21 cellular contexts compared by ENCODE assay signal in the genomic region with DNA sequence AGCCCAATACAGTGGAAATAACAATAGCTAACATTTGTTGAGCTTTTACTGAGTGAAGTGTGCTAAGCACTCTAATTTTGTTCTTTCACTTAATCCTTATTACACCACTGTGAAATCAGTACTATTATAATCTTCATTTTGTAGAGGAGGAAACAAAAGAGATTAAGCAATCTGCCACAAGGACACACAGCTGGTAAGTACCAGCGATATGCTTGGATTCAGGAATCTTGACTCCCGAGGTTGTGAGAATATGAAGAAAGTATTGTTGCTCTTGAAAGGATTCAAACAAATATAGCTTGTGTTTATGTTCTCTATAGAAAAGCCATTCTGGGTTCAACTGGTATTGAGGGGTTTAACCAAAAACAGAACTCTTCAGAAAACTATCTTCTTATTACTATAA.
DNase-seq lines count a peak whose midpoint lies in the region; ATAC-seq, FAIRE-seq and TF ChIP-seq lines count a peak whose summit lies in the region.
"Had no signal": no experiment of that assay in that cellular context is flagged by ENCODE, and none has a peak within 500 bp of the region (broad histone marks: within the 10 kb centered on the region; RNA-seq: fewer than 3 reads in every experiment).

No MANE protein-coding gene starts in this region.

- peaks cover 7% of the 10 kb centered on the region; the same call in 1 of the 2 replicates for H3K9me1 ChIP-seq in IMR-90 (ENCODE audit: insufficient read depth, low read length)

- H4K91ac ChIP-seq in IMR-90 (ENCODE audit: insufficient read depth, low read depth, low read length) (no peak overlapping the region), mesenchymal stem cell (ENCODE audit: low read length) (no peak overlapping the region)

- no peaks in the 10 kb centered on the region for H3K27me3 ChIP-seq in IMR-90 (ENCODE audit: control insufficient read depth, insufficient read depth, low read length)
- no peaks in the 10 kb centered on the region for H3K27me3 ChIP-seq in adipocyte (replicated peaks; ENCODE audit: control insufficient read depth, insufficient read depth, low read length)
- H3K27me3 ChIP-seq in mesenchymal stem cell (ENCODE audit: control insufficient read depth in 1 of 2, insufficient read depth in 1 of 2, low read length in 2 of 2), result no peaks in the 10 kb centered on the region
- H3K27me3 ChIP-seq in left ventricle myocardium inferior (ENCODE audit: low read depth), result no peaks in the 10 kb centered on the region
- H3K27me3 ChIP-seq: BLaER1 treated with 17β-estradiol and CSF1 and Interleukin-3, amounts not matched to agents 10 nM and 100 nM had no signal

- no peak for TF ChIP-seq RAD21 in IMR-90 (IDR thresholded peaks at IDR 0.05; ENCODE audit: low read length)

- intact Hi-C loops in IMR-90 (cut with micrococcal nuclease) (no loop called here), left ventricle myocardium inferior (cut with micrococcal nuclease) (no loop called here)

- POLR2A ChIA-PET in IMR-90 (lab: Charles Lee; ENCODE audit: unreplicated experiment), result no interaction called here
- POLR2A ChIA-PET in activated CD8-positive, alpha-beta T cell treated with anti-CD3 and anti-CD28 coated beads, Interleukin-2, amount 10 ng/mL, durations not matched to agents 7 days and 5 days (lab: Charles Lee), result no interaction called here

- FAIRE-seq in GM12891 (lab: Jason Lieb, UNC), result no peak
- FAIRE-seq: H1, HTR-8/SVneo had no signal

- peak overlapping the region; percentile 13; the same call in 1 of the 3 replicates for H2BK15ac ChIP-seq in IMR-90 (ENCODE audit: low read depth, low read length)
- no peak overlapping the region for H2BK15ac ChIP-seq in mesenchymal stem cell (ENCODE audit: low read depth, poor library complexity, severe bottlenecking)

- H3K79me1 ChIP-seq in IMR-90 (ENCODE audit: low read depth in 1 of 2, low read length in 2 of 2) (no peaks in the 10 kb centered on the region), mesenchymal stem cell (replicated peaks; ENCODE audit: low read length, poor library complexity, severe bottlenecking) (no peaks in the 10 kb centered on the region)

- H4K5ac ChIP-seq in IMR-90 (ENCODE audit: low read depth, low read length), result no peak overlapping the region

- peak; percentile 18; the same call in 1 of the 2 replicates for ATAC-seq in IMR-90 (ENCODE audit: low read depth)
- ATAC-seq in activated CD8-positive, alpha-beta T cell treated with anti-CD3 and anti-CD28 coated beads, Interleukin-2, amount 10 ng/mL, durations not matched to agents 7 days and 5 days, result no peak

- in situ Hi-C loops in IMR-90 (cut with MboI; ENCODE audit: low sequenced_read_pairs), result no loop called here

- H2AK5ac ChIP-seq in IMR-90 (ENCODE audit: low read depth, low read length), result no peak overlapping the region
- H2AK5ac ChIP-seq in mesenchymal stem cell (ENCODE audit: low read length, severe bottlenecking), result no peak overlapping the region

- no TSS peak for BruUV-seq in IMR-90 (replicated peaks; lab: Mats Ljungman, UMichigan)

- H4K8ac ChIP-seq in IMR-90 (ENCODE audit: low read depth in 2 of 2, low read length in 2 of 2), result no peak overlapping the region
- no peak overlapping the region for H4K8ac ChIP-seq in mesenchymal stem cell (ENCODE audit: low read length)

- no peak overlapping the region for H2BK120ac ChIP-seq in IMR-90 (ENCODE audit: low read depth, low read length)
- no peak overlapping the region for H2BK120ac ChIP-seq in mesenchymal stem cell (ENCODE audit: low read depth, low read length)

- H3K4me2 ChIP-seq in IMR-90 (ENCODE audit: low read depth, low read length), result no peak overlapping the region; the same call in 1 of the 2 replicates
- H3K4me2 ChIP-seq in mesenchymal stem cell (ENCODE audit: low read length, poor library complexity, severe bottlenecking), result no peak overlapping the region
- H3K4me2 ChIP-seq: BLaER1 treated with 17β-estradiol and CSF1 and Interleukin-3, amounts not matched to agents 10 nM and 100 nM had no signal

- no peak overlapping the region for H2AFZ ChIP-seq in IMR-90 (replicated peaks; ENCODE audit: low read length, poor library complexity)
- no peak overlapping the region for H2AFZ ChIP-seq in mesenchymal stem cell (ENCODE audit: low read depth, low read length)

- no peak overlapping the region for H3K9ac ChIP-seq in IMR-90 (ENCODE audit: low read depth, low read length)
- H3K9ac ChIP-seq in adipocyte (ENCODE audit: low read length), result no peak overlapping the region
- H3K9ac ChIP-seq in mesenchymal stem cell (ENCODE audit: low read length), result no peak overlapping the region
- H3K9ac ChIP-seq: BLaER1 treated with 17β-estradiol and CSF1 and Interleukin-3, amounts not matched to agents 10 nM and 100 nM had no signal

- TF ChIP-seq POLR2A in IMR-90 (IDR thresholded peaks at IDR 0.05; ENCODE audit: low read depth, low read length) (no peak), GM12891 (IDR thresholded peaks at IDR 0.05; ENCODE audit: low read depth, low read length) (no peak)

- peaks cover 8% of the 10 kb centered on the region for H3K27me3 Mint-ChIP-seq in activated CD8-positive, alpha-beta T cell treated with anti-CD3 and anti-CD28 coated beads, Interleukin-2, amount 10 ng/mL, durations not matched to agents 7 days and 5 days (ENCODE audit: low read depth)

- no peak overlapping the region for H3K4me3 Mint-ChIP-seq in activated CD8-positive, alpha-beta T cell treated with anti-CD3 and anti-CD28 coated beads, Interleukin-2, amount 10 ng/mL, durations not matched to agents 7 days and 5 days
- H3K4me3 Mint-ChIP-seq: B cell; CD4-positive, CD25-positive, alpha-beta regulatory T cell; CD8-positive, alpha-beta memory T cell; H9; IgD-negative memory B cell had no signal

- H3K9me3 ChIP-seq in IMR-90 (ENCODE audit: control insufficient read depth, insufficient read depth, low read length) (no peaks in the 10 kb centered on the region), adipocyte (ENCODE audit: control insufficient read depth, low read length) (no peaks in the 10 kb centered on the region), mesenchymal stem cell (ENCODE audit: control insufficient read depth, low read length) (no peaks in the 10 kb centered on the region), left ventricle myocardium inferior (replicated peaks) (no peaks in the 10 kb centered on the region)
- H3K9me3 ChIP-seq: BLaER1 treated with 17β-estradiol and CSF1 and Interleukin-3, amounts not matched to agents 10 nM and 100 nM had no signal

- H3K9me3 Mint-ChIP-seq in activated CD8-positive, alpha-beta T cell treated with anti-CD3 and anti-CD28 coated beads, Interleukin-2, amount 10 ng/mL, durations not matched to agents 7 days and 5 days (ENCODE audit: insufficient read depth), result no peaks in the 10 kb centered on the region
- H3K9me3 Mint-ChIP-seq: CD8-positive, alpha-beta memory T cell had no signal

- no peak overlapping the region for H3K27ac Mint-ChIP-seq in activated CD8-positive, alpha-beta T cell treated with anti-CD3 and anti-CD28 coated beads, Interleukin-2, amount 10 ng/mL, durations not matched to agents 7 days and 5 days
- H3K27ac Mint-ChIP-seq: B cell; CD4-positive, CD25-positive, alpha-beta regulatory T cell; CD8-positive, alpha-beta memory T cell; H9; IgD-negative memory B cell had no signal

- CTCF ChIA-PET in IMR-90 (lab: Yijun Ruan, JAX), result no interaction called here
- CTCF ChIA-PET in activated CD8-positive, alpha-beta T cell treated with anti-CD3 and anti-CD28 coated beads, Interleukin-2, amount 10 ng/mL, durations not matched to agents 7 days and 5 days (lab: Charles Lee), result interaction anchor here (2.9 kb wide), 1 partner anchor 18 kb away, joined by 17 read pairs; no protein-coding TSS in a partner anchor

- H3K18ac ChIP-seq in IMR-90 (ENCODE audit: low read depth, low read length), result peak overlapping the region; percentile 72; the same call in 1 of the 2 replicates
- no peak overlapping the region for H3K18ac ChIP-seq in mesenchymal stem cell (ENCODE audit: low read depth in 1 of 2, low read length in 2 of 2)

- no peaks in the 10 kb centered on the region for H4K20me1 ChIP-seq in IMR-90 (ENCODE audit: insufficient read depth, low read length)
- H4K20me1 ChIP-seq: BLaER1 treated with 17β-estradiol and CSF1 and Interleukin-3, amounts not matched to agents 10 nM and 100 nM had no signal

- H3K14ac ChIP-seq in IMR-90 (replicated peaks; ENCODE audit: low read depth, low read length) (no peak overlapping the region), mesenchymal stem cell (ENCODE audit: low read length in 2 of 2) (no peak overlapping the region)

- H3K4me3 ChIP-seq in IMR-90 (ENCODE audit: insufficient read depth, low read depth, low read length), result no peak overlapping the region
- H3K4me3 ChIP-seq in adipocyte (ENCODE audit: low read length), result no peak overlapping the region
- H3K4me3 ChIP-seq in fibroblast of pulmonary artery (replicated peaks; ENCODE audit: low read depth, low read length), result no peak overlapping the region
- no peak overlapping the region for H3K4me3 ChIP-seq in mesenchymal stem cell (ENCODE audit: insufficient read depth in 1 of 2, low read depth in 1 of 2, low read length in 2 of 2)
- no peak overlapping the region for H3K4me3 ChIP-seq in left ventricle myocardium inferior
- H3K4me3 ChIP-seq: BLaER1 treated with 17β-estradiol and CSF1 and Interleukin-3, amounts not matched to agents 10 nM and 100 nM had no signal

- H2BK12ac ChIP-seq in mesenchymal stem cell (ENCODE audit: low read length in 2 of 2), result no peak overlapping the region

- dilution Hi-C loops in IMR-90 (cut with HindIII; ENCODE audit: low sequenced_read_pairs, unreplicated experiment), result no loop called here

- no peaks in the 10 kb centered on the region for H3K4me1 Mint-ChIP-seq in activated CD8-positive, alpha-beta T cell treated with anti-CD3 and anti-CD28 coated beads, Interleukin-2, amount 10 ng/mL, durations not matched to agents 7 days and 5 days (ENCODE audit: low read depth)
- H3K4me1 Mint-ChIP-seq: B cell; CD8-positive, alpha-beta memory T cell; H9; IgD-negative memory B cell had no signal

- H2BK5ac ChIP-seq in IMR-90 (ENCODE audit: low read depth, low read length, poor library complexity, severe bottlenecking) (peak overlapping the region; percentile 23), mesenchymal stem cell (ENCODE audit: low read depth, low read length, poor library complexity, severe bottlenecking) (no peak overlapping the region)

- no peak overlapping the region for H3K23ac ChIP-seq in IMR-90 (ENCODE audit: low read depth, low read length)
- no peak overlapping the region for H3K23ac ChIP-seq in mesenchymal stem cell (ENCODE audit: low read length in 2 of 2)

- no peak overlapping the region for H2AK9ac ChIP-seq in IMR-90 (replicated peaks; ENCODE audit: low read depth, low read length, poor library complexity)

- H3K36me3 Mint-ChIP-seq in activated CD8-positive, alpha-beta T cell treated with anti-CD3 and anti-CD28 coated beads, Interleukin-2, amount 10 ng/mL, durations not matched to agents 7 days and 5 days (ENCODE audit: low read depth), result no peaks in the 10 kb centered on the region
- H3K36me3 Mint-ChIP-seq: CD4-positive, CD25-positive, alpha-beta regulatory T cell; CD8-positive, alpha-beta memory T cell had no signal

- no peak overlapping the region for H3K4ac ChIP-seq in IMR-90 (ENCODE audit: low read depth, low read length)
- no peak overlapping the region for H3K4ac ChIP-seq in mesenchymal stem cell (ENCODE audit: low read depth in 1 of 2, low read length in 2 of 2)

- H3K36me3 ChIP-seq in IMR-90 (ENCODE audit: control insufficient read depth, insufficient read depth, low read length) (no peaks in the 10 kb centered on the region), adipocyte (ENCODE audit: control insufficient read depth, insufficient read depth, low read length, severe bottlenecking) (no peaks in the 10 kb centered on the region), mesenchymal stem cell (ENCODE audit: control insufficient read depth in 1 of 2, insufficient read depth in 2 of 2, low read depth in 1 of 2, low read length in 2 of 2) (no peaks in the 10 kb centered on the region), left ventricle myocardium inferior (no peaks in the 10 kb centered on the region)
- H3K36me3 ChIP-seq: BLaER1 treated with 17β-estradiol and CSF1 and Interleukin-3, amounts not matched to agents 10 nM and 100 nM had no signal

- no peak overlapping the region for H2BK20ac ChIP-seq in IMR-90 (ENCODE audit: low read depth, low read length)

- no peak for TF ChIP-seq CTCF in IMR-90 (conservative IDR thresholded peaks at IDR 0.05; ENCODE audit: low read depth, low read length)
- no peak for TF ChIP-seq CTCF in fibroblast of pulmonary artery (IDR thresholded peaks at IDR 0.05; ENCODE audit: low read length, missing control alignments)
- TF ChIP-seq CTCF in left ventricle myocardium inferior (IDR thresholded peaks at IDR 0.05; ENCODE audit: borderline replicate concordance), result no peak

- H3K4me1 ChIP-seq in IMR-90 (ENCODE audit: control insufficient read depth, insufficient read depth, low read length) (peaks cover 14% of the 10 kb centered on the region), adipocyte (ENCODE audit: control insufficient read depth, insufficient read depth, low read length) (peaks cover 15% of the 10 kb centered on the region), mesenchymal stem cell (ENCODE audit: control insufficient read depth, insufficient read depth, low read depth, low read length) (no peaks in the 10 kb centered on the region), left ventricle myocardium inferior (no peaks in the 10 kb centered on the region)
- H3K4me1 ChIP-seq: BLaER1 treated with 17β-estradiol and CSF1 and Interleukin-3, amounts not matched to agents 10 nM and 100 nM had no signal

- DNase-seq in IMR-90 (peak; percentile 59), adipocyte (ENCODE audit: low read depth) (peak; percentile 47), fibroblast of pulmonary artery (ENCODE audit: low read depth) (peak; percentile 64), mesenchymal stem cell (peak; percentile 41), left ventricle myocardium inferior (no peak), GM12891 (ENCODE audit: insufficient read length, low spot score) (no peak), NCI-H345 treated with DMSO at 0.1 percent for 48 hours (lab: John Stamatoyannopoulos, UW; ENCODE audit: unreplicated experiment) (no peak)
- no peak for DNase-seq in activated CD8-positive, alpha-beta T cell treated with anti-CD3 and anti-CD28 coated beads, Interleukin-2, amount 10 ng/mL, durations not matched to agents 7 days and 5 days
- DNase-seq: CD4-positive, CD25-positive, alpha-beta regulatory T cell; CD8-positive, alpha-beta memory T cell; COR-L47; DMS153; DMS79; GF-D8; H9; KBM-7 had no signal

- H3K27ac ChIP-seq in IMR-90 (ENCODE audit: insufficient read depth, low read length), result peak overlapping the region; percentile 59; the same call in 1 of the 2 replicates
- no peak overlapping the region for H3K27ac ChIP-seq in mesenchymal stem cell (ENCODE audit: low read length, poor library complexity, severe bottlenecking)
- H3K27ac ChIP-seq in left ventricle myocardium inferior (replicated peaks), result no peak overlapping the region
- H3K27ac ChIP-seq: BLaER1 treated with 17β-estradiol and CSF1 and Interleukin-3, amounts not matched to agents 10 nM and 100 nM had no signal

- no CpG with 5 or more reads among the region's 2 CpGs for WGBS in IMR-90 (ENCODE audit: extremely low coverage in 2 of 2, insufficient read length in 1 of 2), 2 experiments
- 67% methylated on average over 1 of the region's 2 CpGs for WGBS in mesenchymal stem cell

- H3K56ac ChIP-seq in IMR-90 (ENCODE audit: extremely low read depth, insufficient read depth, low read length), result no peak overlapping the region

Comparison
In these comparisons a context has a peak if more than half of its experiments do, and no peak if none do; other contexts are left out.
1. DNase-seq: peak in IMR-90 (single experiment), adipocyte (single experiment), fibroblast of pulmonary artery (single experiment) and mesenchymal stem cell (single experiment); none in left ventricle myocardium inferior (single experiment), activated CD8-positive, alpha-beta T cell treated with anti-CD3 and anti-CD28 coated beads, Interleukin-2, amount 10 ng/mL, durations not matched to agents 7 days and 5 days (single experiment), GM12891 (single experiment) and NCI-H345 treated with DMSO at 0.1 percent for 48 hours (single experiment).